ENCODE assay signal across 1 cellular context in genomic region chr11:129868626-129869025, GRCh38.
TF ChIP-seq lines count a peak whose summit lies in the region.

No MANE protein-coding gene starts in this region.

TF ChIP-seq in HepG2, 621 proteins besides CTCF, POLR2A, EP300 and RAD21:
- TF ChIP-seq ZBTB33 (CRISPR knock-in tag; IDR thresholded peaks at IDR 0.05), result 0 out of 2 replicates have a peak, but pooled peaks have one; percentile 11
TF ChIP-seq in HepG2: peak in this region for 1; not testable (repeated sequence) for 620.
